8 cellular contexts compared by ENCODE assay signal in the genomic region with DNA sequence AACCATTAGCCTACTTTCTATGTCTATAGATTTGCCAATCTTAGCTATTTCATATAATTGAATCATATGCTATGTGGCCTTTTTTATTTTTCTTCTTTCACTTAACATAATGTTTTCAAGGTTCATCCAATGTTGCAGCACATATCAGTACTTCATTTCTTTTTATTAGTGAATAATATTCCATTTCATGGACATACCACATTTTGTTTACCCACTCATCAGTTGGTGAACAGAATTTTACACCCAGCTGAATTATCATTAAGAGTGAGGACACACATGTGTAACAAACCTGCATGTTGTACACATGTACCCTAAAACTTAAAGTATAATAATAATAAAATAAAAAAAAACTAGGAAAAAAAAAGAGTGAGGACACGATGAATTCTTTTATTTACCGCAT.
"Had no signal": no experiment of that assay in that cellular context is flagged by ENCODE, and none has a peak within 500 bp of the region (broad histone marks: within the 10 kb centered on the region; RNA-seq: fewer than 3 reads in every experiment).

No MANE protein-coding gene starts in this region.

- H3K4me3 Mint-ChIP-seq: IgD-negative memory B cell had no signal

- H3K4me2 ChIP-seq: KMS-11 had no signal

- H3K36me3 Mint-ChIP-seq: IgD-negative memory B cell had no signal

- H3K4me1 Mint-ChIP-seq: IgD-negative memory B cell had no signal

- DNase-seq: IMR-90, KBM-7, KG1 had no signal

- ATAC-seq: HepG2 had no signal

- H3K9ac ChIP-seq: KMS-11 had no signal

- H3K27ac ChIP-seq: HL-60, KMS-11 had no signal

- FAIRE-seq: HepG2, HTR-8/SVneo had no signal
